In genomic region chr17:32875230-32875903, GRCh38 we compare ENCODE assay signal across 9 cellular contexts. TPM values are rescaled to one million over a fixed set of nuclear protein-coding genes. Genes with fewer than 3 reads are reported as not detected.
DNase-seq lines count a peak whose midpoint lies in the region; ATAC-seq and TF ChIP-seq lines count a peak whose summit lies in the region.
"Had no signal": no experiment of that assay in that cellular context is flagged by ENCODE, and none has a peak within 500 bp of the region (broad histone marks: within the 10 kb centered on the region; RNA-seq: fewer than 3 reads in every experiment).

No MANE protein-coding gene starts in this region.

- TF ChIP-seq CTCF in heart left ventricle (IDR thresholded peaks at IDR 0.05) (no peak), ascending aorta (IDR thresholded peaks at IDR 0.05) (no peak), WERI-Rb-1 (IDR thresholded peaks at IDR 0.05; ENCODE audit: low read depth, low read length) (no peak)

- H3K27ac ChIP-seq in heart left ventricle (peak overlapping the region in 8 of 12 donors; percentile 43 to 84 (median 80)), ascending aorta (peak overlapping the region; percentile 96 to 98), mesodermal cell (ENCODE audit: low read depth, low read length, severe bottlenecking) (no peak overlapping the region), urinary bladder (ENCODE audit: low read depth) (no peak overlapping the region), WERI-Rb-1 (no peak overlapping the region)

- H3K9me3 ChIP-seq in heart left ventricle: no peaks in the 10 kb centered on the region
- H3K9me3 ChIP-seq in ascending aorta: no peaks in the 10 kb centered on the region
- H3K9me3 ChIP-seq in mesodermal cell (ENCODE audit: control insufficient read depth, low read length): no peaks in the 10 kb centered on the region
- H3K9me3 ChIP-seq in WERI-Rb-1 (ENCODE audit: severe bottlenecking): no peaks in the 10 kb centered on the region

- 82 to 90% (median 86%) methylated on average over 2 of the region's 2 CpGs for WGBS in heart left ventricle, 4 donors
- 90% methylated on average over 2 of the region's 2 CpGs; no CpG with 5 or more reads in 1 of the 2 experiments for WGBS in mesodermal cell (ENCODE audit: insufficient coverage in 2 of 2), 2 experiments
- 50% methylated on average over 2 of the region's 2 CpGs for WGBS in urinary bladder

- no peaks in the 10 kb centered on the region for H3K36me3 ChIP-seq in heart left ventricle
- no peaks in the 10 kb centered on the region for H3K36me3 ChIP-seq in ascending aorta
- no peaks in the 10 kb centered on the region for H3K36me3 ChIP-seq in mesodermal cell (ENCODE audit: control insufficient read depth, insufficient read depth, low read length)
- no peaks in the 10 kb centered on the region for H3K36me3 ChIP-seq in urinary bladder (ENCODE audit: insufficient read depth)
- peaks cover 3% of the 10 kb centered on the region; the same call in 1 of the 2 replicates for H3K36me3 ChIP-seq in WERI-Rb-1

- DNase-seq in heart left ventricle (no peak), left ventricle myocardium superior (no peak), ascending aorta (ENCODE audit: low spot score in 2 of 2) (no peak), GOT3 (lab: John Stamatoyannopoulos, UW) (no peak), WERI-Rb-1 (no peak)
- DNase-seq in activated CD4-positive, alpha-beta T cell treated with anti-CD3 and anti-CD28 coated beads for 4 hours: no peak
- DNase-seq: activated gamma-delta T cell had no signal

- H3K27me3 ChIP-seq in heart left ventricle (peaks cover 0 to 5% (median 0%) of the 10 kb centered on the region in 9 donors), ascending aorta (no peaks in the 10 kb centered on the region), WERI-Rb-1 (ENCODE audit: insufficient read depth, low read depth, severe bottlenecking) (peaks cover 3% of the 10 kb centered on the region)

- TF ChIP-seq POLR2A in heart left ventricle (IDR thresholded peaks at IDR 0.05): no peak

- H3K4me1 ChIP-seq in heart left ventricle (peaks cover 0 to 41% (median 19%) of the 10 kb centered on the region in 12 donors), ascending aorta (peaks cover 11 to 38% of the 10 kb centered on the region in 2 donors), mesodermal cell (ENCODE audit: control insufficient read depth, insufficient read depth, low read length, poor library complexity, severe bottlenecking) (peaks cover 10% of the 10 kb centered on the region), urinary bladder (ENCODE audit: insufficient read depth) (no peaks in the 10 kb centered on the region)

- ATAC-seq in heart left ventricle: no peak
- no peak for ATAC-seq in left ventricle myocardium superior

- H3K4me3 ChIP-seq in heart left ventricle (peak overlapping the region in 8 of 12 donors; percentile 71 to 93 (median 80)), ascending aorta (peak overlapping the region; percentile 85 to 93), mesodermal cell (ENCODE audit: extremely low read depth, insufficient read depth, low read length, poor library complexity, severe bottlenecking) (peak overlapping the region; percentile 73), urinary bladder (ENCODE audit: low read depth, low read length) (peak overlapping the region; percentile 100), WERI-Rb-1 (ENCODE audit: low read depth, low read length) (no peak overlapping the region)

- intact Hi-C loops in heart left ventricle (cut with DNase I) (loop anchor here in 4 of 10 donors (5.0 to 10.0 kb wide), 3 partner anchors 48 to 213 kb away; no protein-coding TSS in a partner anchor), left ventricle myocardium superior (cut with micrococcal nuclease) (loop anchor here (10.0 kb wide), 1 partner anchor 91 kb away; no protein-coding TSS in a partner anchor), ascending aorta (cut with DNase I) (loop anchor here (5.0 to 10.0 kb wide), 3 partner anchors 221 to 393 kb away; no protein-coding TSS in a partner anchor)

RNA-seq across cellular contexts. Expression of gene MYO1D, which starts 1.6 kb away (rescaled TPM):
- total RNA-seq in heart left ventricle (10 to 100 TPM in 5 of 9 donors, 1 to 10 TPM in 4; 4.7 to 15.5 (median 10.4) TPM), left ventricle myocardium superior (6.4 TPM), ascending aorta (105 TPM), urinary bladder (31.7 TPM)
- polyA plus RNA-seq in heart left ventricle (1 to 10 TPM; 3.3 to 5.6 TPM), urinary bladder (18.7 TPM)
- 27.9 TPM for polyA plus RNA-seq in mesodermal cell (2013, experiment 1 of 2)
- 28.1 TPM for polyA plus RNA-seq in mesodermal cell (2013, experiment 2 of 2)

RNA-seq across cellular contexts. Expression of gene TMEM98, which starts 52.6 kb away (rescaled TPM):
- total RNA-seq in heart left ventricle: 10 to 100 TPM in 6 of 9 donors, 1 to 10 TPM in 3; 6.1 to 35.8 (median 13.3) TPM
- 10 to 100 TPM in 1 of 2 donors, 1 to 10 TPM in 1; 5.7 to 23.1 TPM for polyA plus RNA-seq in heart left ventricle
- total RNA-seq in left ventricle myocardium superior: 10.7 TPM
- total RNA-seq in ascending aorta: 50.6 TPM
- polyA plus RNA-seq in mesodermal cell (2013, experiment 1 of 2): 194 TPM
- polyA plus RNA-seq in mesodermal cell (2013, experiment 2 of 2): 204 TPM
- 79.7 TPM for total RNA-seq in urinary bladder
- 86.3 TPM for polyA plus RNA-seq in urinary bladder

Comparison
In these comparisons a context has a peak if more than half of its experiments do, and no peak if none do; other contexts are left out.
1. H3K27ac ChIP-seq: peak in heart left ventricle (8 of 12) and ascending aorta (2 of 2); none in mesodermal cell (single experiment), urinary bladder (single experiment) and WERI-Rb-1 (single experiment).